ENCODE assay signal across 22 cellular contexts in the genomic region with DNA sequence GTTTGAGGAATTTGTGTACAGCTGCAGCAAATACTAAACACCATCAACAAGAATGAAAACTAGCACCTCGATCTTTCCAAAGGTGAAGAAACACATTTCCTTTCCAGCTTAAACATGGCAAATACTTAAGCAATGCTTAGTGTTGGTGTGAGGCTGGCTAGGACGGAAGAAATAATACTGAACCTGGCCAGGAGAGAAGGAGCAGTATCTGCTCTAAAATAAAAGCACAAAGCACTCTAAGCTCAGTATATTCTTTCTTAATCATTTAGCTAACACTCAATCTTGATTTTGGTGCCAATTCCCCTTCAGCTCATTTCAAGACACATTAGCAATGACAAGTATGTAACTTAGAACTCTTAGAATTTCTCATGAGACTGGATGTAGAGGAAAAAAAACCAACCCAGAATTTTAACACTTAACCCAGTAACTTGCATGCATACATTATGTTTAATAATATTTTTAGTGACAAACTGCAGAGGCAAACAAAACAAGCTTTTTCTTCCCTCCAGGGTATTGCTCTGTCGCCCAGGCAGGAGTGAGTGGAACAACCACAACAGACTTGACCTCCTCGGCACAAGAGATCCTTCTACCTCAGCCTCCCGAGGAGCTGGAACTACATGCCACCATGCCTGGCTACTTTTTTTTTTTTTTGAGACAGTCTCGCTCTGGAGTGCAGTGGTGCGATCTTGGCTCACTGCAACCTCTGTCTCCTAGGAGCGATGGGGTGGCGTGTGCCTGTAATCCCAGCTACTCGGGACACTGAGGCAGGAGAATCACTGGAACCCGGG. TPM values are rescaled to one million over a fixed set of nuclear protein-coding genes. Genes with fewer than 3 reads are reported as not detected.
A peak's percentile ranks its signal among the peaks of the same experiment; 100 is the strongest.
DNase-seq lines count a peak whose midpoint lies in the region; ATAC-seq, FAIRE-seq and TF ChIP-seq lines count a peak whose summit lies in the region.
"Had no signal": no experiment of that assay in that cellular context is flagged by ENCODE, and none has a peak within 500 bp of the region (broad histone marks: within the 10 kb centered on the region; RNA-seq: fewer than 3 reads in every experiment).

No MANE protein-coding gene starts in this region.

- H3K18ac ChIP-seq in H9 (ENCODE audit: insufficient read length, low read depth, low read length), result no peak overlapping the region
- 0 out of 2 replicates have a peak overlapping the region, but pooled peaks have one; percentile 1 for H3K18ac ChIP-seq in H1 (ENCODE audit: extremely low read depth, low read length)

- H3K9me2 ChIP-seq in SK-N-SH, result no peaks in the 10 kb centered on the region

- TF ChIP-seq CTCF in H9 (conservative IDR thresholded peaks at IDR 0.05) (no peak), H1 (IDR thresholded peaks at IDR 0.05; ENCODE audit: control extremely low read depth in 1 of 3, insufficient read depth in 1 of 3, low read depth in 1 of 3, low read length in 3 of 3) (no peak), lung (IDR thresholded peaks at IDR 0.05; ENCODE audit: control extremely low read depth, extremely low read depth) (no peak), upper lobe of left lung (IDR thresholded peaks at IDR 0.05) (no peak), SK-N-SH (IDR thresholded peaks at IDR 0.05) (no peak)

- no CpG with 5 or more reads among the region's 11 CpGs for WGBS in H9 (ENCODE audit: extremely low coverage, insufficient read length, low lambda C conversion rate)
- WGBS in H1 (ENCODE audit: extremely low coverage in 1 of 2, insufficient coverage in 1 of 2, insufficient read length in 1 of 2, insufficient replicate concordance in 2 of 2, low coverage in 1 of 2, low lambda C conversion rate in 2 of 2, missing lambda C conversion rate in 1 of 2), 2 experiments, result 92% methylated on average over 11 of the region's 11 CpGs; no CpG with 5 or more reads in 1 of the 2 experiments
- WGBS in lung, 2 donors, result 73 to 86% methylated on average over 11 of the region's 11 CpGs
- 73 to 76% methylated on average over 7 to 11 of the region's 11 CpGs for WGBS in upper lobe of left lung, 2 donors
- WGBS in SK-N-SH (ENCODE audit: low lambda C conversion rate), result 91% methylated on average over 11 of the region's 11 CpGs

- H3K4me1 ChIP-seq in H9 (ENCODE audit: insufficient read depth, low read length), result peaks cover 12% of the 10 kb centered on the region; the same call in 1 of the 2 replicates
- H3K4me1 ChIP-seq in H1 (replicated peaks in 1 of 4; ENCODE audit: control insufficient read depth in 3 of 4, insufficient read depth in 4 of 4, low read length in 3 of 4), result peaks cover 2 to 23% (median 13%) of the 10 kb centered on the region in 4 experiments; a peak in 6 of 7 replicates
- H3K4me1 ChIP-seq in lung (ENCODE audit: control insufficient read depth in 2 of 2, insufficient read depth in 2 of 2, low read length in 2 of 2), result peaks cover 0 to 2% of the 10 kb centered on the region in 2 donors
- peaks cover 0 to 13% (median 3%) of the 10 kb centered on the region in 4 donors for H3K4me1 ChIP-seq in upper lobe of left lung
- H3K4me1 ChIP-seq in SK-N-SH (ENCODE audit: control insufficient read depth in 1 of 2, insufficient read depth in 2 of 2, low read depth in 1 of 2, low read length in 1 of 2), result no peaks in the 10 kb centered on the region
- H3K4me1 ChIP-seq: BLaER1, SJCRH30 had no signal

- H2AK5ac ChIP-seq in H9 (ENCODE audit: insufficient read length, low read length) (no peak overlapping the region), H1 (ENCODE audit: low read depth, low read length) (peak overlapping the region; percentile 76; the same call in 1 of the 2 replicates)

- FAIRE-seq in H1 (lab: Jason Lieb, UNC), result no peak
- FAIRE-seq: A204.1, D721Med, GM18507, RCC 7860 had no signal

- no peak overlapping the region for H2BK120ac ChIP-seq in H9 (ENCODE audit: low read depth, low read length, poor library complexity, severe bottlenecking)
- H2BK120ac ChIP-seq in H1 (replicated peaks; ENCODE audit: low read depth, low read length), result peak overlapping the region; percentile 61

- no peak overlapping the region; the same call in 1 of the 2 replicates for H3K14ac ChIP-seq in H9 (ENCODE audit: insufficient read depth, low read length)
- H3K14ac ChIP-seq in H1 (ENCODE audit: insufficient read length), result no peak overlapping the region

- H3K36me3 Mint-ChIP-seq in H9 (ENCODE audit: insufficient read depth in 1 of 3, low read depth in 3 of 3), result peaks cover 9 to 41% (median 25%) of the 10 kb centered on the region in 3 experiments; a peak in 6 of 7 replicates
- peaks cover 19% of the 10 kb centered on the region for H3K36me3 Mint-ChIP-seq in activated CD4-positive, alpha-beta T cell treated with anti-CD3 and anti-CD28 coated beads, Interleukin-2, amount 10 ng/mL, durations not matched to agents 7 days and 5 days (ENCODE audit: low read depth)

- TF ChIP-seq EP300 in H1 (IDR thresholded peaks at IDR 0.05; ENCODE audit: borderline replicate concordance in 1 of 2, low read depth in 2 of 2, low read length in 2 of 2), result no peak
- no peak for TF ChIP-seq EP300 in upper lobe of left lung (IDR thresholded peaks at IDR 0.05)
- no peak for TF ChIP-seq EP300 in SK-N-SH (IDR thresholded peaks at IDR 0.05; ENCODE audit: borderline replicate concordance in 1 of 2, low read depth in 1 of 2, low read length in 1 of 2)

- H3K9me3 ChIP-seq in H9 (ENCODE audit: control insufficient read depth, low read depth, low read length), result no peaks in the 10 kb centered on the region
- H3K9me3 ChIP-seq in H1 (ENCODE audit: insufficient read depth in 2 of 2, low read depth in 1 of 2, low read length in 1 of 2), result no peaks in the 10 kb centered on the region
- no peaks in the 10 kb centered on the region for H3K9me3 ChIP-seq in lung (ENCODE audit: control insufficient read depth in 2 of 2, insufficient read depth in 1 of 2, low read length in 1 of 2)
- H3K9me3 ChIP-seq in upper lobe of left lung, result no peaks in the 10 kb centered on the region
- no peaks in the 10 kb centered on the region for H3K9me3 ChIP-seq in SK-N-SH
- H3K9me3 ChIP-seq: BLaER1, SJCRH30 had no signal

- no peak for DNase-seq in H9
- no peak for DNase-seq in H1 (ENCODE audit: low read depth in 1 of 2, low spot score in 2 of 2)
- no peak for DNase-seq in lung (ENCODE audit: low spot score)
- no peak for DNase-seq in upper lobe of left lung
- no peak for DNase-seq in SK-N-SH
- no peak for DNase-seq in activated CD4-positive, alpha-beta T cell treated with anti-CD3 and anti-CD28 coated beads, Interleukin-2, amount 10 ng/mL, durations not matched to agents 7 days and 5 days
- DNase-seq: CD4-positive, CD25-positive, alpha-beta regulatory T cell; GM23248; HCEC 1CT; NCI-H1105; NCI-H1436 treated with DMSO at 0.1 percent for 48 hours; NCI-H187 treated with DMSO at 0.1 percent for 48 hours; NCI-H2107; NCI-H524; NCI-H774; SJCRH30 had no signal

- H3F3A ChIP-seq in SK-N-SH (replicated peaks; ENCODE audit: insufficient read depth), result no peaks in the 10 kb centered on the region

- H3K9ac ChIP-seq in H9 (ENCODE audit: extremely low read depth, insufficient read length, low read length), result no peak overlapping the region
- no peak overlapping the region for H3K9ac ChIP-seq in H1 (replicated peaks in 1 of 4; ENCODE audit: extremely low read depth in 1 of 4, low read depth in 3 of 4, low read length in 3 of 4)
- H3K9ac ChIP-seq in SK-N-SH, result no peak overlapping the region
- H3K9ac ChIP-seq: BLaER1, GM23248 had no signal

- CTCF ChIA-PET in H1 (lab: Charles Lee; ENCODE audit: partially characterized antibody), result interaction anchor here (0.6 to 1.7 kb wide), 4 partner anchors 26 to 760 kb away, joined by 3 to 6 read pairs (median 4); no protein-coding TSS in a partner anchor
- CTCF ChIA-PET in SK-N-SH (lab: Yijun Ruan, JAX), result interaction anchor here (1.0 to 1.3 kb wide), 2 partner anchors 8 to 97 kb away, joined by 3 read pairs; no protein-coding TSS in a partner anchor
- CTCF ChIA-PET in activated CD4-positive, alpha-beta T cell treated with anti-CD3 and anti-CD28 coated beads, Interleukin-2, amount 10 ng/mL, durations not matched to agents 7 days and 5 days (lab: Charles Lee), result interaction anchor here (0.6 to 1.2 kb wide), 5 partner anchors 9 to 36 kb away, joined by 3 to 4 read pairs (median 3); no protein-coding TSS in a partner anchor

- no peaks in the 10 kb centered on the region for H3K27me3 ChIP-seq in H9 (ENCODE audit: insufficient read depth, low read length)
- no peaks in the 10 kb centered on the region; a peak in 1 of 7 replicates for H3K27me3 ChIP-seq in H1 (replicated peaks in 1 of 4; ENCODE audit: control insufficient read depth in 3 of 4, extremely low read depth in 1 of 4, insufficient read depth in 3 of 4, low read length in 3 of 4)
- no peaks in the 10 kb centered on the region for H3K27me3 ChIP-seq in lung (ENCODE audit: control insufficient read depth, insufficient read depth)
- H3K27me3 ChIP-seq in upper lobe of left lung, result no peaks in the 10 kb centered on the region
- no peaks in the 10 kb centered on the region for H3K27me3 ChIP-seq in SK-N-SH (ENCODE audit: insufficient read depth)
- H3K27me3 ChIP-seq: BLaER1, SJCRH30 had no signal

- H4K91ac ChIP-seq in H9 (ENCODE audit: insufficient read length, low read depth, low read length) (no peak overlapping the region), H1 (replicated peaks; ENCODE audit: insufficient read length, low read length) (peak overlapping the region; percentile 73)

- peak overlapping the region in 1 of 2 experiments; percentile 47; a peak in 1 of 5 replicates for H3K4me3 Mint-ChIP-seq in H9
- no peak overlapping the region for H3K4me3 Mint-ChIP-seq in activated CD4-positive, alpha-beta T cell treated with anti-CD3 and anti-CD28 coated beads, Interleukin-2, amount 10 ng/mL, durations not matched to agents 7 days and 5 days
- H3K4me3 Mint-ChIP-seq: CD4-positive, CD25-positive, alpha-beta regulatory T cell had no signal

- no peak overlapping the region for H3T11ph ChIP-seq in H9 (ENCODE audit: low read length)

- H2BK12ac ChIP-seq in H9 (ENCODE audit: insufficient read length, low read depth, low read length), result no peak overlapping the region
- peak overlapping the region; percentile 82 for H2BK12ac ChIP-seq in H1 (ENCODE audit: low read depth, low read length)

- H4K20me1 ChIP-seq in H9 (ENCODE audit: control insufficient read depth, insufficient read depth, insufficient read length), result no peaks in the 10 kb centered on the region
- H4K20me1 ChIP-seq in H1 (replicated peaks in 1 of 2; ENCODE audit: control insufficient read depth in 1 of 2, insufficient read depth in 2 of 2, low read length in 2 of 2), result no peaks in the 10 kb centered on the region
- no peaks in the 10 kb centered on the region for H4K20me1 ChIP-seq in SK-N-SH (ENCODE audit: insufficient read depth)
- H4K20me1 ChIP-seq: BLaER1 had no signal

- TF ChIP-seq POLR2A in H1 (IDR thresholded peaks at IDR 0.05; ENCODE audit: control extremely low read depth in 1 of 2, low read depth in 2 of 2, low read length in 2 of 2) (no peak), upper lobe of left lung (IDR thresholded peaks at IDR 0.05) (no peak)

- no peak overlapping the region for H3K23ac ChIP-seq in H9 (ENCODE audit: insufficient read length, low read depth, low read length)
- no peak overlapping the region for H3K23ac ChIP-seq in H1 (ENCODE audit: insufficient read length)

- ATAC-seq in lung (ENCODE audit: insufficient read depth, low FRiP score) (peak; percentile 79), upper lobe of left lung (ENCODE audit: low FRiP score in 2 of 2) (peak; percentile 32 to 83), HG02938 (IDR thresholded peaks at IDR 0.05; ENCODE audit: unreplicated experiment) (no peak)

- H3K9me3 Mint-ChIP-seq in H9, result no peaks in the 10 kb centered on the region
- H3K9me3 Mint-ChIP-seq in activated CD4-positive, alpha-beta T cell treated with anti-CD3 and anti-CD28 coated beads, Interleukin-2, amount 10 ng/mL, durations not matched to agents 7 days and 5 days, result no peaks in the 10 kb centered on the region
- H3K9me3 Mint-ChIP-seq: CD4-positive, CD25-positive, alpha-beta regulatory T cell had no signal

- peak overlapping the region in 2 of 3 experiments; percentile 77 to 85; a peak in 5 of 7 replicates for H3K27ac Mint-ChIP-seq in H9
- no peak overlapping the region for H3K27ac Mint-ChIP-seq in activated CD4-positive, alpha-beta T cell treated with anti-CD3 and anti-CD28 coated beads, Interleukin-2, amount 10 ng/mL, durations not matched to agents 7 days and 5 days

- H4K8ac ChIP-seq in H9 (replicated peaks; ENCODE audit: insufficient read length, low read depth, low read length) (no peak overlapping the region), H1 (ENCODE audit: extremely low read depth, insufficient read depth, low read length) (no peak overlapping the region)

- peaks cover 0 to 13% (median 2%) of the 10 kb centered on the region in 4 experiments; a peak in 4 of 8 replicates for H3K36me3 ChIP-seq in H1 (ENCODE audit: control insufficient read depth in 2 of 4, insufficient read depth in 4 of 4, low read length in 3 of 4)
- peaks cover 6 to 10% of the 10 kb centered on the region in 2 donors for H3K36me3 ChIP-seq in lung (ENCODE audit: control insufficient read depth in 2 of 2, insufficient read depth in 2 of 2, low read length in 2 of 2)
- H3K36me3 ChIP-seq in upper lobe of left lung, result peaks cover 0 to 22% (median 3%) of the 10 kb centered on the region in 4 donors
- peaks cover 17 to 24% of the 10 kb centered on the region in 2 experiments for H3K36me3 ChIP-seq in SK-N-SH (replicated peaks in 1 of 2; ENCODE audit: control insufficient read depth in 1 of 2, insufficient read depth in 2 of 2, low read length in 1 of 2)

- no peak overlapping the region for H2BK15ac ChIP-seq in H9 (ENCODE audit: low read depth, low read length)
- no peak overlapping the region for H2BK15ac ChIP-seq in H1 (ENCODE audit: low read length)

- no peak overlapping the region for H3K56ac ChIP-seq in H9 (ENCODE audit: insufficient read length, low read depth, low read length)
- H3K56ac ChIP-seq in H1 (replicated peaks; ENCODE audit: insufficient read length, low read depth, low read length), result peak overlapping the region; percentile 10

- H3K79me2 ChIP-seq in H9 (ENCODE audit: insufficient read depth, low read length), result no peaks in the 10 kb centered on the region
- no peaks in the 10 kb centered on the region for H3K79me2 ChIP-seq in H1 (ENCODE audit: control insufficient read depth in 1 of 2, insufficient read depth in 2 of 2, low read length in 2 of 2)
- no peaks in the 10 kb centered on the region for H3K79me2 ChIP-seq in SK-N-SH (ENCODE audit: insufficient read depth)

- H3K27ac ChIP-seq in H9 (ENCODE audit: insufficient read length, low read depth, low read length) (no peak overlapping the region), H1 (ENCODE audit: low read depth, low read length) (no peak overlapping the region), lung (ENCODE audit: low read depth in 1 of 2, low read length in 1 of 2) (peak overlapping the region in 1 of 2 donors; percentile 45), upper lobe of left lung (peak overlapping the region; percentile 13 to 61 (median 34)), SK-N-SH (ENCODE audit: low read depth in 2 of 2, low read length in 1 of 2) (no peak overlapping the region)
- H3K27ac ChIP-seq: BLaER1, GM23248, SJCRH30 had no signal

- H3K27me3 Mint-ChIP-seq in H9 (ENCODE audit: low read depth), result no peaks in the 10 kb centered on the region
- H3K27me3 Mint-ChIP-seq in activated CD4-positive, alpha-beta T cell treated with anti-CD3 and anti-CD28 coated beads, Interleukin-2, amount 10 ng/mL, durations not matched to agents 7 days and 5 days, result no peaks in the 10 kb centered on the region
- H3K27me3 Mint-ChIP-seq: CD4-positive, CD25-positive, alpha-beta regulatory T cell had no signal

- H3K4me2 ChIP-seq in H9 (ENCODE audit: insufficient read depth, insufficient read length, low read length), result no peak overlapping the region
- no peak overlapping the region for H3K4me2 ChIP-seq in H1 (ENCODE audit: insufficient read depth in 1 of 2, low read depth in 2 of 2, low read length in 2 of 2)
- no peak overlapping the region for H3K4me2 ChIP-seq in SK-N-SH
- H3K4me2 ChIP-seq: BLaER1 had no signal

- H2BK5ac ChIP-seq in H9 (ENCODE audit: insufficient read length, low read length) (no peak overlapping the region), H1 (ENCODE audit: low read depth, low read length) (no peak overlapping the region; the same call in 1 of the 2 replicates)

- H4K5ac ChIP-seq in H9 (ENCODE audit: insufficient read length, low read depth, low read length), result no peak overlapping the region
- H4K5ac ChIP-seq in H1 (ENCODE audit: insufficient read length, low read depth, low read length), result no peak overlapping the region

- H3K4me3 ChIP-seq in H1 (ENCODE audit: extremely low read depth in 1 of 4, insufficient read depth in 2 of 4, low read depth in 3 of 4, low read length in 4 of 4) (no peak overlapping the region), lung (no peak overlapping the region), upper lobe of left lung (no peak overlapping the region), SK-N-SH (ENCODE audit: low read depth in 2 of 2, low read length in 1 of 2) (no peak overlapping the region)
- H3K4me3 ChIP-seq: BLaER1, GM23248, SJCRH30 had no signal

- no peak for TF ChIP-seq RAD21 in H1 (IDR thresholded peaks at IDR 0.05 in 1 of 2, conservative IDR thresholded peaks at IDR 0.05 in 1 of 2; ENCODE audit: low read depth in 2 of 2, low read length in 2 of 2)
- TF ChIP-seq RAD21 in SK-N-SH (IDR thresholded peaks at IDR 0.05; ENCODE audit: low read length), result no peak

- POLR2A ChIA-PET in H1 (lab: Charles Lee; ENCODE audit: partially characterized antibody), result interaction anchor here (1.1 to 1.4 kb wide), 6 partner anchors 11 to 24 kb away, joined by 3 to 5 read pairs (median 4); no protein-coding TSS in a partner anchor
- POLR2A ChIA-PET in SK-N-SH (lab: Yijun Ruan, JAX), result no interaction called here
- POLR2A ChIA-PET in activated CD4-positive, alpha-beta T cell treated with anti-CD3 and anti-CD28 coated beads, Interleukin-2, amount 10 ng/mL, durations not matched to agents 7 days and 5 days (lab: Charles Lee), result no interaction called here

- H3K23me2 ChIP-seq in H9 (ENCODE audit: insufficient read length, low read depth, low read length, poor library complexity, severe bottlenecking) (no peaks in the 10 kb centered on the region), H1 (ENCODE audit: low read depth, low read length) (no peaks in the 10 kb centered on the region)

- H2AFZ ChIP-seq in H9 (ENCODE audit: low read length) (no peak overlapping the region), H1 (ENCODE audit: low read length) (no peak overlapping the region), SK-N-SH (ENCODE audit: low read depth) (no peak overlapping the region)
- H2AFZ ChIP-seq: GM23248 had no signal

- peaks cover 48 to 56% of the 10 kb centered on the region in 2 experiments for H3K4me1 Mint-ChIP-seq in H9
- H3K4me1 Mint-ChIP-seq in activated CD4-positive, alpha-beta T cell treated with anti-CD3 and anti-CD28 coated beads, Interleukin-2, amount 10 ng/mL, durations not matched to agents 7 days and 5 days, result no peaks in the 10 kb centered on the region

- no peak overlapping the region for H3K4ac ChIP-seq in H9 (ENCODE audit: low read depth, low read length)
- H3K4ac ChIP-seq in H1 (replicated peaks; ENCODE audit: insufficient read length, low read depth, low read length), result peak overlapping the region; percentile 21

- H2BK20ac ChIP-seq in H9 (ENCODE audit: low read depth, low read length, poor library complexity, severe bottlenecking) (no peak overlapping the region), H1 (ENCODE audit: low read length) (0 out of 2 replicates have a peak overlapping the region, but pooled peaks have one; percentile 62)

- H3K79me1 ChIP-seq in H9 (ENCODE audit: insufficient read depth, low read depth, low read length, poor library complexity, severe bottlenecking) (no peaks in the 10 kb centered on the region), H1 (ENCODE audit: low read depth, low read length) (no peaks in the 10 kb centered on the region; the same call in 1 of the 2 replicates)

RNA-seq across cellular contexts. Expression of a gene that starts 54.2 kb away (rescaled TPM):
- total RNA-seq in H9 (2021) (59.8 and 61.9 TPM in 2 replicates), lung (10 to 100 TPM; 65.8 to 69.7 TPM), upper lobe of left lung (10 to 100 TPM; 24.3 to 79.2 (median 67.4) TPM)
- total RNA-seq in H1 (2021; fragmentation: NEBNext Ultra II Directional; extraction: Animal tissue kit (Norgen Biotek cat#: 25700)), result 46.1 TPM in 2 replicates
- polyA plus RNA-seq in H1 (2011; rRNA removed) (60.1 and 114 TPM in 2 replicates), lung (10 to 100 TPM; 41.2 to 68.7 TPM), SK-N-SH (2012; rRNA removed) (62.3 and 89.2 TPM in 2 replicates)
- 69.2 TPM for polyA plus RNA-seq in H1 (2011; cell fraction: cytosol; rRNA removed)
- polyA plus RNA-seq in H1 (2011; cell fraction: nucleus; rRNA removed), result 7.1 TPM
- 29.1 to 54.8 TPM (median 33.3 TPM) in 4 replicates for polyA plus RNA-seq in H1 (2012, experiment 1 of 2)
- 61.8 TPM for polyA plus RNA-seq in H1 (2012, experiment 2 of 2)
- polyA plus RNA-seq in H1 (2013, experiment 1 of 2), result 46.9 TPM
- polyA plus RNA-seq in H1 (2013, experiment 2 of 2), result 51.6 TPM
- 35.7 and 36.7 TPM in 2 replicates for polyA minus RNA-seq in H1 (2011; rRNA and poly(A)+ RNA removed)
- 19.8 TPM for polyA minus RNA-seq in H1 (2011; cell fraction: cytosol; rRNA and poly(A)+ RNA removed)
- 25.1 TPM for polyA minus RNA-seq in H1 (2011; cell fraction: nucleus; rRNA and poly(A)+ RNA removed)
- polyA plus RNA-seq in SK-N-SH (2012; cell fraction: cytosol; rRNA removed), result 105 and 117 TPM in 2 replicates
- 16.2 and 30.6 TPM in 2 replicates for polyA plus RNA-seq in SK-N-SH (2012; cell fraction: nucleus; rRNA removed)
- 10 to 100 TPM; 73.9 to 76.9 TPM for total RNA-seq in activated CD4-positive, alpha-beta T cell treated with anti-CD3 and anti-CD28 coated beads, Interleukin-2, amount 10 ng/mL, durations not matched to agents 7 days and 5 days

Comparison
In these comparisons a context has a peak if more than half of its experiments do, and no peak if none do; other contexts are left out.
1. H3K27ac ChIP-seq: peak in upper lobe of left lung (4 of 4); none in H9 (single experiment), H1 (single experiment) and SK-N-SH (0 of 2).